32 cellular contexts compared by ENCODE assay signal in the genomic region with DNA sequence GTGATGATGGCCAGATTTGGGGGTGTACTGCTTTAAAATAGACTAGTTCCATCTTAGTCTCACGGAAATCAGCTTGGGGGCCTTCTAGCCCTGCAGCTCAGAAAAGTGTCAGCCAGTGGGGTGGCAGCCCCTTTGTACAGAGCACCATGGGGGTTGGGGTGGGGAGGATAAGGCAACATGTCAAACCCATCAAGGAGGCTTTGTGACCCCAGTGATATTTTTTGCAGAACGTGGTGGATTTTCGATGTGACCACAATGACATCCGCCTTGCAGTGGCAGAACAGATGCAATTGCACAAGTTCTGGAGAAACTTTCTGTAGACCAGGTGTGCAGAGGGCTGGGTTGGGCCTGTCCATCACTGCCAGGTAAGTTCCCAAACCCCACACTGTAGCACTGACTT. TPM values are rescaled to one million over a fixed set of nuclear protein-coding genes. Genes with fewer than 3 reads are reported as not detected.
DNase-seq lines count a peak whose midpoint lies in the region; ATAC-seq and TF ChIP-seq lines count a peak whose summit lies in the region.
"Had no signal": no experiment of that assay in that cellular context is flagged by ENCODE, and none has a peak within 500 bp of the region (broad histone marks: within the 10 kb centered on the region; RNA-seq: fewer than 3 reads in every experiment).

No MANE protein-coding gene starts in this region.

- H2AK5ac ChIP-seq in neuronal stem cell (ENCODE audit: low read depth, low read length), result no peak overlapping the region

- H3K23ac ChIP-seq in neuronal stem cell (ENCODE audit: low read depth, low read length, poor library complexity), result no peak overlapping the region

- H2BK120ac ChIP-seq in neuronal stem cell (ENCODE audit: low read depth, low read length), result no peak overlapping the region

- peaks cover 46% of the 10 kb centered on the region for H3K27me3 Mint-ChIP-seq in activated CD4-positive, alpha-beta T cell treated with anti-CD3 and anti-CD28 coated beads, Interleukin-2, amount 10 ng/mL, durations not matched to agents 24 days and 14 days
- H3K27me3 Mint-ChIP-seq in activated CD8-positive, alpha-beta T cell treated with anti-CD3 and anti-CD28 coated beads for 36 hours, result no peaks in the 10 kb centered on the region
- H3K27me3 Mint-ChIP-seq in immature natural killer cell (ENCODE audit: low read depth in 3 of 3) (peaks cover 24 to 42% (median 31%) of the 10 kb centered on the region in 3 donors), CD14-positive monocyte (ENCODE audit: low read depth in 3 of 3) (peaks cover 35 to 55% (median 45%) of the 10 kb centered on the region in 3 donors)
- no peaks in the 10 kb centered on the region for H3K27me3 Mint-ChIP-seq in stimulated activated naive CD8-positive, alpha-beta T cell treated with anti-CD3 and anti-CD28 coated beads, Interleukin-15, Interleukin-2, amounts not matched to agents 100 ng/mL and 50 ng/mL, for 24 hours

- H4K8ac ChIP-seq in neuronal stem cell (ENCODE audit: low read depth, low read length), result no peak overlapping the region

- TF ChIP-seq CTCF in activated CD8-positive, alpha-beta T cell treated with anti-CD3 and anti-CD28 coated beads for 36 hours (IDR thresholded peaks at IDR 0.05), result no peak
- TF ChIP-seq CTCF in CD14-positive monocyte (IDR thresholded peaks at IDR 0.05), result no peak

- no peak overlapping the region for H3K9ac ChIP-seq in neuronal stem cell (ENCODE audit: low read depth, low read length, poor library complexity)

- no peak overlapping the region for H3K27ac Mint-ChIP-seq in activated CD4-positive, alpha-beta T cell treated with anti-CD3 and anti-CD28 coated beads, Interleukin-2, amount 10 ng/mL, durations not matched to agents 24 days and 14 days
- H3K27ac Mint-ChIP-seq in activated CD8-positive, alpha-beta T cell treated with anti-CD3 and anti-CD28 coated beads for 36 hours, result peak overlapping the region; percentile 89
- H3K27ac Mint-ChIP-seq in immature natural killer cell (peak overlapping the region; percentile 88 to 97 (median 92)), CD14-positive monocyte (no peak overlapping the region)
- peak overlapping the region; percentile 77 for H3K27ac Mint-ChIP-seq in stimulated activated naive CD8-positive, alpha-beta T cell treated with anti-CD3 and anti-CD28 coated beads, Interleukin-15, Interleukin-2, amounts not matched to agents 100 ng/mL and 50 ng/mL, for 24 hours
- H3K27ac Mint-ChIP-seq: memory B cell had no signal

- no peak overlapping the region for H3K4me2 ChIP-seq in neuronal stem cell (ENCODE audit: insufficient read depth, low read length, poor library complexity, severe bottlenecking)
- H3K4me2 ChIP-seq: PC-9 had no signal

- no peak overlapping the region for H3K27ac ChIP-seq in neuronal stem cell (replicated peaks; ENCODE audit: low read length)
- H3K27ac ChIP-seq: adrenal gland, brain microvascular endothelial cell, pancreas, PC-9 had no signal

- POLR2A ChIA-PET in activated CD8-positive, alpha-beta T cell treated with anti-CD3 and anti-CD28 coated beads for 36 hours (lab: Charles Lee), result interaction anchor here (2.2 to 8.5 kb wide), 3 partner anchors 8 to 32 kb away, joined by 13 to 156 read pairs (median 42); no protein-coding TSS in a partner anchor

- peaks cover 5 to 8% of the 10 kb centered on the region in 2 donors for H3K4me1 ChIP-seq in neuronal stem cell (ENCODE audit: control insufficient read depth in 2 of 2, insufficient read depth in 1 of 2, low read depth in 1 of 2, low read length in 2 of 2)

- no peak overlapping the region for H4K91ac ChIP-seq in neuronal stem cell (ENCODE audit: low read depth, low read length, poor library complexity)

- H2BK15ac ChIP-seq in neuronal stem cell (ENCODE audit: low read length), result no peak overlapping the region

- H3K4me3 ChIP-seq in neuronal stem cell (ENCODE audit: low read length in 2 of 2), result no peak overlapping the region
- H3K4me3 ChIP-seq: adrenal gland, pancreas, PC-9 had no signal

- H3K18ac ChIP-seq in neuronal stem cell (ENCODE audit: low read length), result no peak overlapping the region

- H3K4ac ChIP-seq in neuronal stem cell (ENCODE audit: low read length), result no peak overlapping the region

- WGBS in neuronal stem cell (ENCODE audit: extremely low coverage in 2 of 2, insufficient read length in 2 of 2, insufficient replicate concordance in 1 of 2), 2 donors, result no CpG with 5 or more reads among the region's 4 CpGs

- peaks cover 28% of the 10 kb centered on the region for H3K9me3 Mint-ChIP-seq in activated CD4-positive, alpha-beta T cell treated with anti-CD3 and anti-CD28 coated beads, Interleukin-2, amount 10 ng/mL, durations not matched to agents 24 days and 14 days
- peaks cover 24% of the 10 kb centered on the region for H3K9me3 Mint-ChIP-seq in activated CD8-positive, alpha-beta T cell treated with anti-CD3 and anti-CD28 coated beads for 36 hours
- H3K9me3 Mint-ChIP-seq in immature natural killer cell, result peaks cover 16 to 37% (median 33%) of the 10 kb centered on the region in 6 donors
- H3K9me3 Mint-ChIP-seq in stimulated activated naive CD8-positive, alpha-beta T cell treated with anti-CD3 and anti-CD28 coated beads, Interleukin-15, Interleukin-2, amounts not matched to agents 100 ng/mL and 50 ng/mL, for 24 hours, result peaks cover 25% of the 10 kb centered on the region
- H3K9me3 Mint-ChIP-seq in CD14-positive monocyte, result peaks cover 22 to 44% (median 33%) of the 10 kb centered on the region in 7 donors

- H3K27me3 ChIP-seq in neuronal stem cell (ENCODE audit: control insufficient read depth in 3 of 3, insufficient read depth in 3 of 3, low read depth in 1 of 3, low read length in 3 of 3), result peaks cover 24 to 74% (median 36%) of the 10 kb centered on the region in 3 experiments

- H3K36me3 ChIP-seq in neuronal stem cell (replicated peaks in 1 of 2; ENCODE audit: control insufficient read depth in 2 of 2, insufficient read depth in 2 of 2, low read length in 2 of 2), result no peaks in the 10 kb centered on the region
- H3K36me3 ChIP-seq: adrenal gland, brain microvascular endothelial cell, pancreas had no signal

- no peak overlapping the region for H2AFZ ChIP-seq in neuronal stem cell (ENCODE audit: low read length)
- H2AFZ ChIP-seq: PC-9 had no signal

- peak; percentile 14 for ATAC-seq in activated CD8-positive, alpha-beta T cell treated with anti-CD3 and anti-CD28 coated beads for 36 hours
- ATAC-seq in Right ventricle myocardium superior (ENCODE audit: poor library complexity), result no peak
- ATAC-seq: activated CD4-positive, CD25-positive, alpha-beta regulatory T cell treated with anti-CD3 and anti-CD28 coated beads, Interleukin-2, amount 50 U/mL, for 24 hours; esophagus mucosa; left colon; pancreas had no signal

- intact Hi-C loops in activated CD4-positive, alpha-beta T cell treated with anti-CD3 and anti-CD28 coated beads, Interleukin-2, amount 10 ng/mL, durations not matched to agents 24 days and 14 days (cut with micrococcal nuclease), result no loop called here
- intact Hi-C loops in activated CD8-positive, alpha-beta T cell treated with anti-CD3 and anti-CD28 coated beads for 36 hours (cut with micrococcal nuclease), result no loop called here
- intact Hi-C loops in CD14-positive monocyte (cut with micrococcal nuclease), result no loop called here
- intact Hi-C loops in Right ventricle myocardium superior (cut with DNase I), result no loop called here

- peaks cover 22% of the 10 kb centered on the region for H3K36me3 Mint-ChIP-seq in activated CD4-positive, alpha-beta T cell treated with anti-CD3 and anti-CD28 coated beads, Interleukin-2, amount 10 ng/mL, durations not matched to agents 24 days and 14 days (ENCODE audit: low read depth)
- peaks cover 64% of the 10 kb centered on the region for H3K36me3 Mint-ChIP-seq in activated CD8-positive, alpha-beta T cell treated with anti-CD3 and anti-CD28 coated beads for 36 hours (ENCODE audit: low read depth)
- H3K36me3 Mint-ChIP-seq in immature natural killer cell (peaks cover 23 to 39% (median 28%) of the 10 kb centered on the region in 3 donors), CD14-positive monocyte (peaks cover 3 to 13% of the 10 kb centered on the region in 2 donors)
- H3K36me3 Mint-ChIP-seq in stimulated activated naive CD8-positive, alpha-beta T cell treated with anti-CD3 and anti-CD28 coated beads, Interleukin-15, Interleukin-2, amounts not matched to agents 100 ng/mL and 50 ng/mL, for 24 hours (ENCODE audit: low read depth), result peaks cover 42% of the 10 kb centered on the region

- H2BK12ac ChIP-seq in neuronal stem cell (ENCODE audit: low read length), result no peak overlapping the region

- peak overlapping the region; percentile 24 for H3K4me3 Mint-ChIP-seq in activated CD4-positive, alpha-beta T cell treated with anti-CD3 and anti-CD28 coated beads, Interleukin-2, amount 10 ng/mL, durations not matched to agents 24 days and 14 days
- H3K4me3 Mint-ChIP-seq in activated CD8-positive, alpha-beta T cell treated with anti-CD3 and anti-CD28 coated beads for 36 hours, result peak overlapping the region; percentile 57
- H3K4me3 Mint-ChIP-seq in immature natural killer cell (peak overlapping the region; percentile 59 to 83 (median 71)), CD14-positive monocyte (no peak overlapping the region)
- H3K4me3 Mint-ChIP-seq in stimulated activated naive CD8-positive, alpha-beta T cell treated with anti-CD3 and anti-CD28 coated beads, Interleukin-15, Interleukin-2, amounts not matched to agents 100 ng/mL and 50 ng/mL, for 24 hours, result peak overlapping the region; percentile 64
- H3K4me3 Mint-ChIP-seq: memory B cell had no signal

- DNase-seq in activated CD4-positive, alpha-beta T cell treated with anti-CD3 and anti-CD28 coated beads, Interleukin-2, amount 10 ng/mL, durations not matched to agents 24 days and 14 days, result peak; percentile 60
- no peak for DNase-seq in activated CD4-positive, alpha-beta T cell treated with anti-CD3 and anti-CD28 coated beads for 48 hours
- DNase-seq in activated CD8-positive, alpha-beta T cell treated with anti-CD3 and anti-CD28 coated beads for 36 hours, result peak; percentile 72
- DNase-seq in immature natural killer cell, result peak; percentile 51 to 56 (median 53)
- DNase-seq in neuronal stem cell (ENCODE audit: low spot score), result no peak
- DNase-seq in CD14-positive monocyte (ENCODE audit: low spot score), result no peak
- DNase-seq in Right ventricle myocardium superior, result no peak
- DNase-seq: activated gamma-delta T cell; adrenal gland; brain microvascular endothelial cell; DMS79; effector CD4-positive, alpha-beta T cell; foreskin melanocyte; GF-D8; KBM-7; left colon; NCI-H1694; NCI-H2171; NCI-H510A treated with DMSO at 0.1 percent for 48 hours; NK-92 treated with Interleukin-12 subunit alpha and Interleukin-12 subunit beta, amount 100 ng/mL, for 24 hours; pancreas; PC-9; SIG-M5; stimulated activated CD4-positive, alpha-beta T cell treated with anti-CD3 and anti-CD28 coated beads, Interleukin-4, amount 100 ng/mL, for 1 hour; stimulated activated naive CD4-positive, alpha-beta T cell treated with Interleukin-2 at 50 U/mL for 16 hours; trophoblast cell had no signal

- no peak overlapping the region for H3K14ac ChIP-seq in neuronal stem cell (ENCODE audit: low read length)

- H3K9me3 ChIP-seq in neuronal stem cell (replicated peaks in 1 of 2; ENCODE audit: control insufficient read depth in 2 of 2, insufficient read depth in 1 of 2, low read depth in 1 of 2, low read length in 2 of 2), result peaks cover 9 to 13% of the 10 kb centered on the region in 2 donors
- H3K9me3 ChIP-seq: pancreas had no signal

- no peaks in the 10 kb centered on the region for H3K79me1 ChIP-seq in neuronal stem cell (ENCODE audit: low read depth, low read length)

- no peak overlapping the region for H2BK5ac ChIP-seq in neuronal stem cell (ENCODE audit: low read length)

- H3K4me1 Mint-ChIP-seq in activated CD4-positive, alpha-beta T cell treated with anti-CD3 and anti-CD28 coated beads, Interleukin-2, amount 10 ng/mL, durations not matched to agents 24 days and 14 days, result peaks cover 40% of the 10 kb centered on the region
- H3K4me1 Mint-ChIP-seq in activated CD8-positive, alpha-beta T cell treated with anti-CD3 and anti-CD28 coated beads for 36 hours (ENCODE audit: low read depth), result peaks cover 35% of the 10 kb centered on the region
- peaks cover 51 to 58% of the 10 kb centered on the region in 2 donors for H3K4me1 Mint-ChIP-seq in immature natural killer cell
- peaks cover 50% of the 10 kb centered on the region for H3K4me1 Mint-ChIP-seq in stimulated activated naive CD8-positive, alpha-beta T cell treated with anti-CD3 and anti-CD28 coated beads, Interleukin-15, Interleukin-2, amounts not matched to agents 100 ng/mL and 50 ng/mL, for 24 hours (ENCODE audit: low read depth)
- peaks cover 23% of the 10 kb centered on the region for H3K4me1 Mint-ChIP-seq in CD14-positive monocyte

- CTCF ChIA-PET in activated CD8-positive, alpha-beta T cell treated with anti-CD3 and anti-CD28 coated beads for 36 hours (lab: Charles Lee), result interaction anchor here (2.4 to 4.1 kb wide), 3 partner anchors 11 to 29 kb away, joined by 13 to 37 read pairs (median 19); no protein-coding TSS in a partner anchor

RNA-seq across cellular contexts. Expression of a gene that starts 3.0 kb away (rescaled TPM):
- 1.1 and 1.3 TPM in 2 replicates for total RNA-seq in activated CD4-positive, alpha-beta T cell treated with anti-CD3 and anti-CD28 coated beads, Interleukin-2, amount 10 ng/mL, durations not matched to agents 24 days and 14 days
- 100 to 1,000 TPM; 419 to 432 TPM for total RNA-seq in activated CD8-positive, alpha-beta T cell treated with anti-CD3 and anti-CD28 coated beads for 36 hours
- polyA plus RNA-seq in immature natural killer cell, result 100 to 1,000 TPM in 1 of 3 donors, 10 to 100 TPM in 2; 76.9 to 131 (median 93.4) TPM
- 0.10 TPM for polyA plus RNA-seq in neuronal stem cell (2013, experiment 1 of 2)
- 0.11 TPM for polyA plus RNA-seq in neuronal stem cell (2013, experiment 2 of 2)
- polyA plus RNA-seq in CD14-positive monocyte, result 1 to 10 TPM in 1 of 2 donors, under 1 TPM in 1; 0.88 to 1.1 TPM
- total RNA-seq in Right ventricle myocardium superior, result 0.51 TPM
- total RNA-seq: A172, HT1080 had no signal

Comparison
In these comparisons a context has a peak if more than half of its experiments do, and no peak if none do; other contexts are left out.
1. DNase-seq: peak in activated CD4-positive, alpha-beta T cell treated with anti-CD3 and anti-CD28 coated beads, Interleukin-2, amount 10 ng/mL, durations not matched to agents 24 days and 14 days (single experiment), activated CD8-positive, alpha-beta T cell treated with anti-CD3 and anti-CD28 coated beads for 36 hours (single experiment) and immature natural killer cell (3 of 3); none in activated CD4-positive, alpha-beta T cell treated with anti-CD3 and anti-CD28 coated beads for 48 hours (single experiment), neuronal stem cell (single experiment), CD14-positive monocyte (single experiment) and Right ventricle myocardium superior (single experiment).
2. H3K27ac Mint-ChIP-seq: peak in activated CD8-positive, alpha-beta T cell treated with anti-CD3 and anti-CD28 coated beads for 36 hours (single experiment), immature natural killer cell (6 of 6) and stimulated activated naive CD8-positive, alpha-beta T cell treated with anti-CD3 and anti-CD28 coated beads, Interleukin-15, Interleukin-2, amounts not matched to agents 100 ng/mL and 50 ng/mL, for 24 hours (single experiment); none in activated CD4-positive, alpha-beta T cell treated with anti-CD3 and anti-CD28 coated beads, Interleukin-2, amount 10 ng/mL, durations not matched to agents 24 days and 14 days (single experiment) and CD14-positive monocyte (0 of 7).
3. H3K4me3 Mint-ChIP-seq: peak in activated CD4-positive, alpha-beta T cell treated with anti-CD3 and anti-CD28 coated beads, Interleukin-2, amount 10 ng/mL, durations not matched to agents 24 days and 14 days (single experiment), activated CD8-positive, alpha-beta T cell treated with anti-CD3 and anti-CD28 coated beads for 36 hours (single experiment), immature natural killer cell (5 of 5) and stimulated activated naive CD8-positive, alpha-beta T cell treated with anti-CD3 and anti-CD28 coated beads, Interleukin-15, Interleukin-2, amounts not matched to agents 100 ng/mL and 50 ng/mL, for 24 hours (single experiment); none in CD14-positive monocyte (0 of 2).
4. RNA of a gene that starts 3.0 kb away (total RNA-seq): 419 to 432 TPM in activated CD8-positive, alpha-beta T cell treated with anti-CD3 and anti-CD28 coated beads for 36 hours; 1.1 to 1.3 TPM in activated CD4-positive, alpha-beta T cell treated with anti-CD3 and anti-CD28 coated beads, Interleukin-2, amount 10 ng/mL, durations not matched to agents 24 days and 14 days and 0.51 TPM in Right ventricle myocardium superior (single experiment); every median in the first group is over 100 times any median in the second.